Comparison of ENCODE assay signal across 8 cellular contexts in the genomic region with DNA sequence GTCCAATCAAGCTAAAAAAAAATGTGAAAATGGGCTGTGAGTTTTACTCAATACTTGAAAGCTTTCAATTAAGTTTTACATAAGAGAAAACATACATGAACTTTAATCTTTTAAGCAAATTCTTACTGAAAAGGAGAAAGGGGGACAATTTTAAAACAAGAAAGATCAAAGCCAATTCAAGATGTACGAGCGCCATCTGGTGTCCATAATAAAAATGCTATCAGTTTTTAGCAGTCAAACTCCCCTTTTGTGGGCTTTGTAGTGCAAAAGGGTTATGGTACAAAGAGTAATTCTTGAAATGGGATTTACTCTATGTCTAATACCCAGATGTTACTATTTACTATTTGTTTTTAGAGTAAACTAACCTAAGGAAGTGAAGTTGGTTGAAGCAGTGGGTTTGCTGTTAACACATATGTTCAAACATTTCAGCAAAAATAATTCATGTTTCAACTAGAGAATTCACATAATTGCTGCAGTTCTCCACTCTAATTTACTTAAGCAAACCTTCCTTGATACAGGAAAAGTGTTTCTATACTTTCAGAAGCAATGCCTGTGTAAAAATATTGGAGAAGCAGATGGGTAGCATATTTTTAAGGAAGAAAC.
DNase-seq lines count a peak whose midpoint lies in the region; ATAC-seq and TF ChIP-seq lines count a peak whose summit lies in the region.

No MANE protein-coding gene starts in this region.

- no peak overlapping the region for H3K4me3 ChIP-seq in BJ (ENCODE audit: low read depth, low read length)

- H3K36me3 ChIP-seq in BJ (ENCODE audit: control insufficient read depth, insufficient read depth, low read length), result no peaks in the 10 kb centered on the region

- POLR2A ChIA-PET in BJ (lab: Charles Lee), result no interaction called here

- no peaks in the 10 kb centered on the region for H3K27me3 Mint-ChIP-seq in HFFc6 (ENCODE audit: insufficient read depth)

- peaks cover 5% of the 10 kb centered on the region for H3K9me3 Mint-ChIP-seq in HFFc6

- H3K4me1 Mint-ChIP-seq in HFFc6 (ENCODE audit: low read depth), result no peaks in the 10 kb centered on the region

- H3K27ac Mint-ChIP-seq in HFFc6, result no peak overlapping the region

- no peak for ATAC-seq in GM18502 (IDR thresholded peaks at IDR 0.05; ENCODE audit: poor library complexity, unreplicated experiment)
- ATAC-seq in HG03139 (IDR thresholded peaks at IDR 0.05; ENCODE audit: unreplicated experiment), result no peak

- CTCF ChIA-PET in BJ (lab: Yijun Ruan, JAX), result interaction anchor here (0.6 to 1.6 kb wide), 2 partner anchors 10 to 1899 kb away, joined by 3 to 4 read pairs; no protein-coding TSS in a partner anchor

- H3K4me3 Mint-ChIP-seq in HFFc6, result no peak overlapping the region

- H3K36me3 Mint-ChIP-seq in HFFc6 (ENCODE audit: low read depth), result no peaks in the 10 kb centered on the region

- DNase-seq in BJ (ENCODE audit: low read depth), result no peak
- DNase-seq in HFFc6, result peak; percentile 3
- DNase-seq in RPMI8226, result peak; percentile 31
- DNase-seq in glomerular endothelial cell (ENCODE audit: extremely low read depth, low read depth, low spot score), result peak; percentile 7
- DNase-seq in stimulated activated naive CD4-positive, alpha-beta T cell treated with Interleukin-2 at 50 U/mL for 16 hours (lab: John Stamatoyannopoulos, UW), result no peak
- DNase-seq in NCI-H526 treated with DMSO at 0.1 percent for 48 hours (lab: John Stamatoyannopoulos, UW), result no peak

- TF ChIP-seq CTCF in BJ (IDR thresholded peaks at IDR 0.05; ENCODE audit: insufficient read depth, low read depth, low read length) (peak; percentile 59), HFFc6 (IDR thresholded peaks at IDR 0.05) (peak; percentile 84)

- H3K27me3 ChIP-seq in BJ (ENCODE audit: control insufficient read depth, insufficient read depth, low read length), result no peaks in the 10 kb centered on the region

Comparison
In these comparisons a context has a peak if more than half of its experiments do, and no peak if none do; other contexts are left out.
1. DNase-seq: peak in HFFc6 (single experiment), RPMI8226 (single experiment) and glomerular endothelial cell (single experiment); none in BJ (single experiment), stimulated activated naive CD4-positive, alpha-beta T cell treated with Interleukin-2 at 50 U/mL for 16 hours (single experiment) and NCI-H526 treated with DMSO at 0.1 percent for 48 hours (single experiment).